1 cellular context compared by ENCODE assay signal in the genomic region with DNA sequence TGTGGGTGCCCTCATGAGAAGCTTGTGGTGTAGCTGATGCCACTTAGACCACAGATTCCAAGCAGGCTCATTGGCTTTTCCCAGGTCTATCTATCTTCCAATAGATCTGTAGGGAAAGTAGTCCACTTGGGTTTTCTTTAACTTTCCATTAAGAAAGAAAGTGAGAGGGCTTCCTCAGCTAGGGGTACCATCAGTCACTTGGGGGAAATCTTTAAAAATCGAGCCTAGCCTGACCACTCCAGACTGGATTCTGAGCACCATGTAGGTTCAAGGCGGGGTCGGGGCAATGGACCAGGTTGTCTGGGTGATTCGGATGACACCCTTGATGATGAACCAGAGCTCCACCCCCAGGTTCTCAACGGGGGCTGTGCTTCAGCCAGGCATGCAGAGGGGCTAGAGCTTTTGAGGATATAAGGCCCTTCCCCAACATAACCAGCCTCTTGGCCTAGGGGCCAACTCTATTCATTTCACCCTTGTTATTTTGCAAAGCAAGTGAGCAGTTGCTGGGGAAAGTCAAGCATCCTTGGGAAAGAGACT.
TF ChIP-seq lines count a peak whose summit lies in the region.

No MANE protein-coding gene starts in this region.

TF ChIP-seq in IMR-90, 13 proteins besides CTCF, POLR2A, EP300 and RAD21:
- no peak for TF ChIP-seq MXI1 (IDR thresholded peaks at IDR 0.05; ENCODE audit: borderline replicate concordance, low read depth, low read length)
- TF ChIP-seq CHD1 (IDR thresholded peaks at IDR 0.05; ENCODE audit: low read depth, low read length), result no peak
- TF ChIP-seq FOS (IDR thresholded peaks at IDR 0.05; ENCODE audit: low read depth, low read length), result no peak
- TF ChIP-seq MAZ (IDR thresholded peaks at IDR 0.05; ENCODE audit: borderline replicate concordance, low read depth, low read length), result no peak
- TF ChIP-seq SMC3 (IDR thresholded peaks at IDR 0.05; ENCODE audit: low read depth, low read length), result no peak
- no peak for TF ChIP-seq RCOR1 (IDR thresholded peaks at IDR 0.05; ENCODE audit: insufficient replicate concordance, low read length)
- TF ChIP-seq, protein P1, sequence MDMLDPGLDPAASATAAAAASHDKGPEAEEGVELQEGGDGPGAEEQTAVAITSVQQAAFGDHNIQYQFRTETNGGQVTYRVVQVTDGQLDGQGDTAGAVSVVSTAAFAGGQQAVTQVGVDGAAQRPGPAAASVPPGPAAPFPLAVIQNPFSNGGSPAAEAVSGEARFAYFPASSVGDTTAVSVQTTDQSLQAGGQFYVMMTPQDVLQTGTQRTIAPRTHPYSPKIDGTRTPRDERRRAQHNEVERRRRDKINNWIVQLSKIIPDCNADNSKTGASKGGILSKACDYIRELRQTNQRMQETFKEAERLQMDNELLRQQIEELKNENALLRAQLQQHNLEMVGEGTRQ (IDR thresholded peaks at IDR 0.05; ENCODE audit: low read depth, low read length), result no peak
- no peak for TF ChIP-seq BHLHE40 (IDR thresholded peaks at IDR 0.05; ENCODE audit: low read depth, low read length)
- no peak for TF ChIP-seq MAFK (IDR thresholded peaks at IDR 0.05; ENCODE audit: low read depth, low read length)
- TF ChIP-seq RFX5 (IDR thresholded peaks at IDR 0.05; ENCODE audit: low read depth, low read length), result no peak
- TF ChIP-seq CEBPB (IDR thresholded peaks at IDR 0.05; ENCODE audit: low read depth, low read length), result no peak
- TF ChIP-seq NFE2L2 (IDR thresholded peaks at IDR 0.05; ENCODE audit: low read depth, low read length), result no peak
- TF ChIP-seq, protein P2, sequence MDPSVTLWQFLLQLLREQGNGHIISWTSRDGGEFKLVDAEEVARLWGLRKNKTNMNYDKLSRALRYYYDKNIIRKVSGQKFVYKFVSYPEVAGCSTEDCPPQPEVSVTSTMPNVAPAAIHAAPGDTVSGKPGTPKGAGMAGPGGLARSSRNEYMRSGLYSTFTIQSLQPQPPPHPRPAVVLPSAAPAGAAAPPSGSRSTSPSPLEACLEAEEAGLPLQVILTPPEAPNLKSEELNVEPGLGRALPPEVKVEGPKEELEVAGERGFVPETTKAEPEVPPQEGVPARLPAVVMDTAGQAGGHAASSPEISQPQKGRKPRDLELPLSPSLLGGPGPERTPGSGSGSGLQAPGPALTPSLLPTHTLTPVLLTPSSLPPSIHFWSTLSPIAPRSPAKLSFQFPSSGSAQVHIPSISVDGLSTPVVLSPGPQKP (IDR thresholded peaks at IDR 0.05; ENCODE audit: borderline replicate concordance, low read depth, low read length), result no peak
